8 cellular contexts compared by ENCODE assay signal in the genomic region with DNA sequence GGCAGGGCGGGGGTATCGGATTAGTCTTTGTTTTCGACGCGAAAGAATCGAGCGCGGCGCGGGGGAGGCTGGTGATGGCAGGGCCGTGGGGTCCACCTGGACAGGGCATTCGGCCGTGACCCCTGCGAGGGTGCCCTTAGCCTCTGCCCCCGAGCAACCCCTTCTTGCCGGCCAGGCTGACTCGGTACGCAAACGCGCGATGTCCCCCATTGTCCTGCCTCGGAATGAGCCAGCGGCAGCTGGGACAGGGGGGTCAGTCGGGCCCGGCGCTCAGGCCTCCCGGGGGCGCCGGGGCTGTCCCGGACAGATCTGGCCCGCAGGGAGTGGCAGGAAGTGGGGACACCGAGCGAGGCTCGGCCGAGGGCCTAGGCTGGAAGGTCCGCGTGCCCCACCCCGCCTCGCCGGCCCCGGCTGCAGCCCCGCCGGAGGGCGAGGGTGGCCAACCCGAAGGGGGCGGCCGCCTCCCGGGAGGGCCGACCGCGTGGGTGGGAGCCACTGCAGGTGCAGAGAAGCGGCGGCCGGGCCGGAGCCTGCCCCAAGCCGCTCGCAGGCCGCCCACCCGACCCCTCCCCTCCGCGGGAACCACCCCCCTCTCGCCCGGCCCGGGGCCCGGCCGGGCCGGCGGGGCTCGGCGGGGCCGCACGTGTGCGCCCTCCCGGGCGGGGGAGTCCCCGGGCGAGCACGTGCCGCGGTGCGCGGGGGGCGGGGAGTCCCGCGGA. TPM values are rescaled to one million over a fixed set of nuclear protein-coding genes. Genes with fewer than 3 reads are reported as not detected.
DNase-seq lines count a peak whose midpoint lies in the region; ATAC-seq, FAIRE-seq and TF ChIP-seq lines count a peak whose summit lies in the region.

TET3 (plus strand) TSS at position 708 of the 719 bp plus-strand sequence. CDS start 1,494 bp downstream, outside the sequence.

- peaks cover 12 to 39% of the 10 kb centered on the region in 2 experiments; a peak in 3 of 4 replicates for H3K79me2 ChIP-seq in H1 (ENCODE audit: control insufficient read depth in 1 of 2, insufficient read depth in 2 of 2, low read length in 2 of 2)

- H4K5ac ChIP-seq in H1 (ENCODE audit: insufficient read length, low read depth, low read length) = peak within 1 kb of the TSS; percentile 62

- TF ChIP-seq CTCF in AG10803 (conservative IDR thresholded peaks at IDR 0.05; ENCODE audit: low read length) = no peak
- no peak for TF ChIP-seq CTCF in H1 (IDR thresholded peaks at IDR 0.05; ENCODE audit: control extremely low read depth in 1 of 3, insufficient read depth in 1 of 3, low read depth in 1 of 3, low read length in 3 of 3)
- TF ChIP-seq CTCF in thyroid gland (IDR thresholded peaks at IDR 0.05) = no peak

- ATAC-seq in GM18907 (IDR thresholded peaks at IDR 0.05; ENCODE audit: unreplicated experiment) = peak; percentile 43
- ATAC-seq in HG03439 (IDR thresholded peaks at IDR 0.05; ENCODE audit: unreplicated experiment) = peak; percentile 51
- ATAC-seq in activated CD4-positive, alpha-beta T cell treated with anti-CD3 and anti-CD28 coated beads for 36 hours = peak; percentile 19

- H2AK5ac ChIP-seq in H1 (ENCODE audit: low read depth, low read length) = no peak within 1 kb of the TSS

- H3K36me3 ChIP-seq in H1 (ENCODE audit: control insufficient read depth in 2 of 4, insufficient read depth in 4 of 4, low read length in 3 of 4) (no peaks in the 10 kb centered on the region; a peak in 2 of 8 replicates), thyroid gland (no peaks in the 10 kb centered on the region)

- TF ChIP-seq POLR2A in H1 (IDR thresholded peaks at IDR 0.05; ENCODE audit: control extremely low read depth in 1 of 2, low read depth in 2 of 2, low read length in 2 of 2) (0 out of 3 replicates have a peak, but pooled peaks of 1 of the 2 experiments have one; percentile 49), thyroid gland (IDR thresholded peaks at IDR 0.05) (no peak)

- no peaks in the 10 kb centered on the region for H3K9me3 Mint-ChIP-seq in activated CD4-positive, alpha-beta T cell treated with anti-CD3 and anti-CD28 coated beads for 36 hours (ENCODE audit: low read depth)

- peak within 1 kb of the TSS; percentile 95 for H4K8ac ChIP-seq in H1 (ENCODE audit: extremely low read depth, insufficient read depth, low read length)

- H2BK5ac ChIP-seq in H1 (ENCODE audit: low read depth, low read length) = peak within 1 kb of the TSS; percentile 60; the same call in 1 of the 2 replicates

- peak within 1 kb of the TSS; percentile 82 to 99 for H3K4me2 ChIP-seq in H1 (ENCODE audit: insufficient read depth in 1 of 2, low read depth in 2 of 2, low read length in 2 of 2)

- H4K91ac ChIP-seq in H1 (replicated peaks; ENCODE audit: insufficient read length, low read length) = peak within 1 kb of the TSS; percentile 72

- no peak for TF ChIP-seq EP300 in H1 (IDR thresholded peaks at IDR 0.05; ENCODE audit: borderline replicate concordance in 1 of 2, low read depth in 2 of 2, low read length in 2 of 2)

- POLR2A ChIA-PET in activated CD4-positive, alpha-beta T cell treated with anti-CD3 and anti-CD28 coated beads for 36 hours (lab: Charles Lee) = no interaction called here
- POLR2A ChIA-PET in H1 (lab: Charles Lee; ENCODE audit: partially characterized antibody) = interaction anchor here (0.6 to 7.5 kb wide), 8 partner anchors 12 to 164 kb away, joined by 3 to 94 read pairs (median 3); partner anchors contain the start of gene BOLA3

- peak within 1 kb of the TSS; percentile 97; the same call in 1 of the 2 replicates for H2BK15ac ChIP-seq in H1 (ENCODE audit: low read length)

- no peak for DNase-seq in AG10803 (ENCODE audit: low read depth)
- peak; percentile 47 for DNase-seq in activated CD4-positive, alpha-beta T cell treated with anti-CD3 and anti-CD28 coated beads for 36 hours
- DNase-seq in H1 (ENCODE audit: low read depth in 1 of 2, low spot score in 2 of 2) = peak in 1 of 2 experiments; percentile 70
- no peak for DNase-seq in mucosa of gallbladder (ENCODE audit: low spot score)
- DNase-seq in thyroid gland = peak; percentile 57 to 59
- DNase-seq in stimulated activated naive CD4-positive, alpha-beta T cell treated with Interleukin-2 at 50 U/mL for 16 hours (lab: John Stamatoyannopoulos, UW) = no peak

- H3K14ac ChIP-seq in H1 (ENCODE audit: insufficient read length) = no peak within 1 kb of the TSS

- H2BK120ac ChIP-seq in H1 (replicated peaks; ENCODE audit: low read depth, low read length) = no peak within 1 kb of the TSS

- peaks cover 17 to 20% of the 10 kb centered on the region in 2 experiments for H4K20me1 ChIP-seq in H1 (replicated peaks in 1 of 2; ENCODE audit: control insufficient read depth in 1 of 2, insufficient read depth in 2 of 2, low read length in 2 of 2)

- H3K56ac ChIP-seq in H1 (replicated peaks; ENCODE audit: insufficient read length, low read depth, low read length) = peak within 1 kb of the TSS; percentile 65

- WGBS in H1 (ENCODE audit: extremely low coverage in 1 of 2, insufficient coverage in 1 of 2, insufficient read length in 1 of 2, insufficient replicate concordance in 2 of 2, low coverage in 1 of 2, low lambda C conversion rate in 2 of 2, missing lambda C conversion rate in 1 of 2), 2 experiments = 1% methylated on average over 23 of the region's 85 CpGs; no CpG with 5 or more reads in 1 of the 2 experiments
- 0 to 2% methylated on average over 10 to 29 of the region's 85 CpGs for WGBS in thyroid gland, 2 donors

- no peak within 1 kb of the TSS for H2AFZ ChIP-seq in H1 (ENCODE audit: low read length)

- H2BK20ac ChIP-seq in H1 (ENCODE audit: low read length) = no peak within 1 kb of the TSS

- peaks cover 16% of the 10 kb centered on the region for H3K79me1 ChIP-seq in H1 (ENCODE audit: low read depth, low read length)

- H3K4me3 ChIP-seq in AG10803 (ENCODE audit: low read length) = peak within 1 kb of the TSS; percentile 59
- H3K4me3 ChIP-seq in H1 (ENCODE audit: extremely low read depth in 1 of 4, insufficient read depth in 2 of 4, low read depth in 3 of 4, low read length in 4 of 4) = peak within 1 kb of the TSS; percentile 48 to 79 (median 73)
- peak within 1 kb of the TSS; percentile 34 to 55 (median 41) for H3K4me3 ChIP-seq in thyroid gland (replicated peaks in 1 of 3)

- peak within 1 kb of the TSS; percentile 84 for H3K18ac ChIP-seq in H1 (ENCODE audit: extremely low read depth, low read length)

- H3K4me3 Mint-ChIP-seq in activated CD4-positive, alpha-beta T cell treated with anti-CD3 and anti-CD28 coated beads for 36 hours = peak within 1 kb of the TSS; percentile 87

- peaks cover 32% of the 10 kb centered on the region for H3K36me3 Mint-ChIP-seq in activated CD4-positive, alpha-beta T cell treated with anti-CD3 and anti-CD28 coated beads for 36 hours (ENCODE audit: low read depth)

- peaks cover 18% of the 10 kb centered on the region for H3K23me2 ChIP-seq in H1 (ENCODE audit: low read depth, low read length)

- peak within 1 kb of the TSS; percentile 39 for H3K4ac ChIP-seq in H1 (replicated peaks; ENCODE audit: insufficient read length, low read depth, low read length)

- no peak within 1 kb of the TSS for H3K23ac ChIP-seq in H1 (ENCODE audit: insufficient read length)

- H3K9me3 ChIP-seq in H1 (ENCODE audit: insufficient read depth in 2 of 2, low read depth in 1 of 2, low read length in 1 of 2) (no peaks in the 10 kb centered on the region), thyroid gland (no peaks in the 10 kb centered on the region)

- H3K27ac ChIP-seq in H1 (ENCODE audit: low read depth, low read length) = peak within 1 kb of the TSS; percentile 31; the same call in 1 of the 2 replicates
- H3K27ac ChIP-seq in thyroid gland = peak within 1 kb of the TSS; percentile 78 to 93 (median 92)

- peak within 1 kb of the TSS; percentile 86 for H3K27ac Mint-ChIP-seq in activated CD4-positive, alpha-beta T cell treated with anti-CD3 and anti-CD28 coated beads for 36 hours

- no peak for TF ChIP-seq RAD21 in H1 (IDR thresholded peaks at IDR 0.05 in 1 of 2, conservative IDR thresholded peaks at IDR 0.05 in 1 of 2; ENCODE audit: low read depth in 2 of 2, low read length in 2 of 2)

- H3K9ac ChIP-seq in H1 (replicated peaks in 1 of 4; ENCODE audit: extremely low read depth in 1 of 4, low read depth in 3 of 4, low read length in 3 of 4) = peak within 1 kb of the TSS; percentile 71 to 94 (median 78)

- peaks cover 71% of the 10 kb centered on the region for H3K4me1 Mint-ChIP-seq in activated CD4-positive, alpha-beta T cell treated with anti-CD3 and anti-CD28 coated beads for 36 hours

- CTCF ChIA-PET in activated CD4-positive, alpha-beta T cell treated with anti-CD3 and anti-CD28 coated beads for 36 hours (lab: Charles Lee) = no interaction called here
- CTCF ChIA-PET in H1 (lab: Charles Lee; ENCODE audit: partially characterized antibody) = no interaction called here

- H3K27me3 ChIP-seq in H1 (replicated peaks in 1 of 4; ENCODE audit: control insufficient read depth in 3 of 4, extremely low read depth in 1 of 4, insufficient read depth in 3 of 4, low read length in 3 of 4) (peaks cover 14 to 44% (median 32%) of the 10 kb centered on the region in 4 experiments), thyroid gland (no peaks in the 10 kb centered on the region)

- intact Hi-C loops in activated CD4-positive, alpha-beta T cell treated with anti-CD3 and anti-CD28 coated beads for 36 hours (cut with DNase I, micrococcal nuclease) = loop anchor here (1.0 to 10.0 kb wide), 5 partner anchors 22 to 248 kb away; partner anchors contain the start of genes BOLA3 (in 1 of the 2), MTHFD2 (in 1 of the 2) and TPRKB (in 1 of the 2)
- intact Hi-C loops in thyroid gland (cut with DNase I) = loop anchor here (10.0 kb wide), 1 partner anchor 150 kb away; no protein-coding TSS in a partner anchor

- H2BK12ac ChIP-seq in H1 (ENCODE audit: low read depth, low read length) = peak within 1 kb of the TSS; percentile 60; the same call in 1 of the 2 replicates

- no peak for FAIRE-seq in H1 (lab: Jason Lieb, UNC)

- no peaks in the 10 kb centered on the region for H3K27me3 Mint-ChIP-seq in activated CD4-positive, alpha-beta T cell treated with anti-CD3 and anti-CD28 coated beads for 36 hours

- H3K4me1 ChIP-seq in H1 (replicated peaks in 1 of 4; ENCODE audit: control insufficient read depth in 3 of 4, insufficient read depth in 4 of 4, low read length in 3 of 4) (peaks cover 17 to 37% (median 21%) of the 10 kb centered on the region in 4 experiments), thyroid gland (peaks cover 39 to 64% of the 10 kb centered on the region in 2 donors)

RNA-seq across cellular contexts. Expression of gene TET3, which starts in this region (rescaled TPM):
- 10 to 100 TPM; 15.0 to 17.3 TPM for total RNA-seq in activated CD4-positive, alpha-beta T cell treated with anti-CD3 and anti-CD28 coated beads for 36 hours
- 20.2 and 21.1 TPM in 2 replicates for total RNA-seq in H1 (2021; fragmentation: NEBNext Ultra II Directional; extraction: Animal tissue kit (Norgen Biotek cat#: 25700))
- polyA plus RNA-seq in H1 (2011; rRNA removed) = 4.5 and 5.5 TPM in 2 replicates
- polyA plus RNA-seq in H1 (2011; cell fraction: cytosol; rRNA removed) = 4.9 TPM
- 10.6 TPM for polyA plus RNA-seq in H1 (2011; cell fraction: nucleus; rRNA removed)
- polyA plus RNA-seq in H1 (2012, experiment 1 of 2) = 6.4 to 8.3 TPM (median 8.0 TPM) in 4 replicates
- 2.0 TPM for polyA plus RNA-seq in H1 (2012, experiment 2 of 2)
- 5.6 TPM for polyA plus RNA-seq in H1 (2013, experiment 1 of 2)
- polyA plus RNA-seq in H1 (2013, experiment 2 of 2) = 5.7 TPM
- polyA minus RNA-seq in H1 (2011; rRNA and poly(A)+ RNA removed) = 9.2 and 10.5 TPM in 2 replicates
- 13.8 TPM for polyA minus RNA-seq in H1 (2011; cell fraction: cytosol; rRNA and poly(A)+ RNA removed)
- 15.6 TPM for polyA minus RNA-seq in H1 (2011; cell fraction: nucleus; rRNA and poly(A)+ RNA removed)
- 19.3 TPM for total RNA-seq in mucosa of gallbladder
- 10 to 100 TPM in 1 of 4 donors, 1 to 10 TPM in 3; 6.4 to 10.8 (median 7.5) TPM for total RNA-seq in thyroid gland

Comparison
In these comparisons a context has a peak if more than half of its experiments do, and no peak if none do; other contexts are left out.
1. DNase-seq: peak in activated CD4-positive, alpha-beta T cell treated with anti-CD3 and anti-CD28 coated beads for 36 hours (single experiment) and thyroid gland (2 of 2); none in AG10803 (single experiment), mucosa of gallbladder (single experiment) and stimulated activated naive CD4-positive, alpha-beta T cell treated with Interleukin-2 at 50 U/mL for 16 hours (single experiment).
2. Peak in every context shown above with its lines, with median percentiles within 50 percentile points of each other: H3K4me3 ChIP-seq and ATAC-seq.